ENCODE assay signal across 22 cellular contexts in the genomic region with DNA sequence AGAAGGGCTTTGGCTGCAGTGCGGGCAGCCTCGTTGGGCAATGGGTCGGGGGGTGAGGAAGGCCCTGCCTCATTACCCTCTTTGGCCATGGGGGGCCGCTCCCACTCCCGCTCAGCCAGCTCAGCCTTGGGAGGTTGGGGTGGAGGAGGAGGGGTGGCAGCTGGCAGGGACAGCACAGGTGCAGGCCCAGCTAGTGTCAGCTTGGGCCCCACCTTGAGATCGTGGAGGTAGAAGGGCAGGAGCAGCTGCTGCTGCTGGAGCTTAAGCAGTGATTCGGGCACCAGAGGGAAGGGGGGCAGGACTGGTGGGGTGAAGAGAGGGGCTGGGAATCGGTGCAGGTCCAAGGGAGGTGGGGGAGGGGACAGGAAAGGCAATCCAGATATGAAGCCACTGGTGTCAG. TPM values are rescaled to one million over a fixed set of nuclear protein-coding genes. Genes with fewer than 3 reads are reported as not detected.
DNase-seq lines count a peak whose midpoint lies in the region; ATAC-seq, FAIRE-seq and TF ChIP-seq lines count a peak whose summit lies in the region.
"Had no signal": no experiment of that assay in that cellular context is flagged by ENCODE, and none has a peak within 500 bp of the region (broad histone marks: within the 10 kb centered on the region; RNA-seq: fewer than 3 reads in every experiment).

No MANE protein-coding gene starts in this region.

- H3K4me3 ChIP-seq in GM23338 (no peak overlapping the region), H7 (ENCODE audit: insufficient read depth, low read depth, low read length) (no peak overlapping the region), SJCRH30 (no peak overlapping the region), H1 (ENCODE audit: extremely low read depth in 1 of 4, insufficient read depth in 2 of 4, low read depth in 3 of 4, low read length in 4 of 4) (no peak overlapping the region)
- H3K4me3 ChIP-seq: GM23248, K562 had no signal

- H4K91ac ChIP-seq in H1 (replicated peaks; ENCODE audit: insufficient read length, low read length) = no peak overlapping the region

- H3K4me1 ChIP-seq in GM23338 (ENCODE audit: insufficient read depth) (peaks cover 8% of the 10 kb centered on the region; the same call in 1 of the 2 replicates), SJCRH30 (peaks cover 14% of the 10 kb centered on the region), H1 (replicated peaks in 1 of 4; ENCODE audit: control insufficient read depth in 3 of 4, insufficient read depth in 4 of 4, low read length in 3 of 4) (peaks cover 0 to 3% (median 1%) of the 10 kb centered on the region in 4 experiments; a peak in 3 of 7 replicates)
- H3K4me1 ChIP-seq: BE2C had no signal

- no peak overlapping the region for H2BK5ac ChIP-seq in H1 (ENCODE audit: low read depth, low read length)

- no peak overlapping the region for H2BK20ac ChIP-seq in H1 (ENCODE audit: low read length)

- H3K36me3 Mint-ChIP-seq in GM23338 (ENCODE audit: low read depth) = peaks cover 71% of the 10 kb centered on the region
- no peaks in the 10 kb centered on the region for H3K36me3 Mint-ChIP-seq in CD4-positive, alpha-beta T cell (ENCODE audit: low read depth)
- H3K36me3 Mint-ChIP-seq: CD4-positive, CD25-positive, alpha-beta regulatory T cell had no signal

- no peak for TF ChIP-seq EP300 in H1 (IDR thresholded peaks at IDR 0.05; ENCODE audit: borderline replicate concordance in 1 of 2, low read depth in 2 of 2, low read length in 2 of 2)

- no peak overlapping the region for H4K5ac ChIP-seq in H1 (ENCODE audit: insufficient read length, low read depth, low read length)

- H2BK12ac ChIP-seq in H1 (ENCODE audit: low read depth, low read length) = no peak overlapping the region

- H3K36me3 ChIP-seq in GM23338 (ENCODE audit: insufficient read depth) = no peaks in the 10 kb centered on the region; the same call in 1 of the 2 replicates
- H3K36me3 ChIP-seq in H7 (replicated peaks; ENCODE audit: control insufficient read depth, insufficient read depth, low read length) = peaks cover 32% of the 10 kb centered on the region
- no peaks in the 10 kb centered on the region for H3K36me3 ChIP-seq in SJCRH30
- H3K36me3 ChIP-seq in H1 (ENCODE audit: control insufficient read depth in 2 of 4, insufficient read depth in 4 of 4, low read length in 3 of 4) = peaks cover 2 to 45% (median 25%) of the 10 kb centered on the region in 4 experiments
- H3K36me3 ChIP-seq: BE2C had no signal

- H2BK15ac ChIP-seq in H1 (ENCODE audit: low read length) = no peak overlapping the region

- peaks cover 55% of the 10 kb centered on the region for H3K4me1 Mint-ChIP-seq in GM23338
- H3K4me1 Mint-ChIP-seq in CD4-positive, alpha-beta T cell (ENCODE audit: low read depth) = peaks cover 3% of the 10 kb centered on the region

- H2BK120ac ChIP-seq in H1 (replicated peaks; ENCODE audit: low read depth, low read length) = no peak overlapping the region

- H3K79me1 ChIP-seq in H1 (ENCODE audit: low read depth, low read length) = no peaks in the 10 kb centered on the region

- H3K23me2 ChIP-seq in H1 (ENCODE audit: low read depth, low read length) = no peaks in the 10 kb centered on the region

- H2AK5ac ChIP-seq in H1 (ENCODE audit: low read depth, low read length) = no peak overlapping the region

- H3K27ac Mint-ChIP-seq in GM23338 = no peak overlapping the region
- no peak overlapping the region for H3K27ac Mint-ChIP-seq in CD4-positive, alpha-beta T cell
- H3K27ac Mint-ChIP-seq: CD4-positive, CD25-positive, alpha-beta regulatory T cell had no signal

- no peak overlapping the region for H3K9ac ChIP-seq in H1 (replicated peaks in 1 of 4; ENCODE audit: extremely low read depth in 1 of 4, low read depth in 3 of 4, low read length in 3 of 4)
- H3K9ac ChIP-seq: GM23248 had no signal

- intact Hi-C loops in CD4-positive, alpha-beta T cell (cut with DNase I, micrococcal nuclease) = no loop called here

- H3K23ac ChIP-seq in H1 (ENCODE audit: insufficient read length) = no peak overlapping the region

- POLR2A ChIA-PET in H1 (lab: Charles Lee; ENCODE audit: partially characterized antibody) = interaction anchor here (0.8 to 52.7 kb wide), 5 partner anchors 3 to 47 kb away, joined by 3 to 1523 read pairs (median 4); a partner anchor contains a TSS
- POLR2A ChIA-PET in CD4-positive, alpha-beta T cell (lab: Charles Lee) = no interaction called here

- no peaks in the 10 kb centered on the region for H3K79me2 ChIP-seq in GM23338 (replicated peaks; ENCODE audit: insufficient read depth)
- no peaks in the 10 kb centered on the region for H3K79me2 ChIP-seq in H1 (ENCODE audit: control insufficient read depth in 1 of 2, insufficient read depth in 2 of 2, low read length in 2 of 2)

- 94% methylated on average over 3 of the region's 8 CpGs; no CpG with 5 or more reads in 1 of the 2 experiments for WGBS in H1 (ENCODE audit: extremely low coverage in 1 of 2, insufficient coverage in 1 of 2, insufficient read length in 1 of 2, insufficient replicate concordance in 2 of 2, low coverage in 1 of 2, low lambda C conversion rate in 2 of 2, missing lambda C conversion rate in 1 of 2), 2 experiments

- peak; percentile 5 to 34; a peak in 1 of 4 replicates for TF ChIP-seq RAD21 in H1 (IDR thresholded peaks at IDR 0.05 in 1 of 2, conservative IDR thresholded peaks at IDR 0.05 in 1 of 2; ENCODE audit: low read depth in 2 of 2, low read length in 2 of 2)

- CTCF ChIA-PET in H1 (lab: Charles Lee; ENCODE audit: partially characterized antibody) = interaction anchor here (0.6 to 70.5 kb wide), 6 partner anchors 8 to 103 kb away, joined by 5 to 2092 read pairs (median 8); a partner anchor contains a TSS
- CTCF ChIA-PET in CD4-positive, alpha-beta T cell (lab: Charles Lee) = no interaction called here

- no peaks in the 10 kb centered on the region; the same call in 1 of the 2 replicates for H3F3A ChIP-seq in GM23338 (replicated peaks; ENCODE audit: low read depth)

- H3K27me3 ChIP-seq in GM23338 (ENCODE audit: insufficient read depth) = no peaks in the 10 kb centered on the region
- H3K27me3 ChIP-seq in H7 (ENCODE audit: control insufficient read depth, insufficient read depth, low read length) = no peaks in the 10 kb centered on the region
- H3K27me3 ChIP-seq in SJCRH30 = no peaks in the 10 kb centered on the region
- H3K27me3 ChIP-seq in H1 (replicated peaks in 1 of 4; ENCODE audit: control insufficient read depth in 3 of 4, extremely low read depth in 1 of 4, insufficient read depth in 3 of 4, low read length in 3 of 4) = no peaks in the 10 kb centered on the region
- no peaks in the 10 kb centered on the region for H3K27me3 ChIP-seq in CD4-positive, alpha-beta T cell (ENCODE audit: control insufficient read depth, insufficient read depth, low read length)
- H3K27me3 ChIP-seq: BE2C had no signal

- H2AFZ ChIP-seq in GM23338 = no peak overlapping the region
- no peak overlapping the region for H2AFZ ChIP-seq in H1 (ENCODE audit: low read length)
- H2AFZ ChIP-seq: GM23248 had no signal

- TF ChIP-seq CTCF in GM23338 (conservative IDR thresholded peaks at IDR 0.05; ENCODE audit: low read depth in 2 of 2) (peak in 1 of 2 experiments; percentile 45; a peak in 3 of 4 replicates), H1 (IDR thresholded peaks at IDR 0.05; ENCODE audit: control extremely low read depth in 1 of 3, insufficient read depth in 1 of 3, low read depth in 1 of 3, low read length in 3 of 3) (peak in 2 of 3 experiments; percentile 10 to 13; a peak in 3 of 4 replicates)
- no peak for TF ChIP-seq CTCF in CD4-positive, alpha-beta T cell (IDR thresholded peaks at IDR 0.05)

- no peak overlapping the region for H3K4me3 Mint-ChIP-seq in GM23338
- no peak overlapping the region for H3K4me3 Mint-ChIP-seq in CD4-positive, alpha-beta T cell
- H3K4me3 Mint-ChIP-seq: CD4-positive, CD25-positive, alpha-beta regulatory T cell; H9 had no signal

- H3K27ac ChIP-seq in GM23338 (ENCODE audit: low read depth) (no peak overlapping the region), SJCRH30 (no peak overlapping the region), H1 (ENCODE audit: low read depth, low read length) (no peak overlapping the region)
- no peak overlapping the region for H3K27ac ChIP-seq in CD4-positive, alpha-beta T cell (ENCODE audit: low read depth, low read length)
- H3K27ac ChIP-seq: GM23248 had no signal

- H3K9me3 ChIP-seq in SJCRH30 (replicated peaks) (no peaks in the 10 kb centered on the region), H1 (ENCODE audit: insufficient read depth in 2 of 2, low read depth in 1 of 2, low read length in 1 of 2) (no peaks in the 10 kb centered on the region)
- H3K9me3 ChIP-seq in CD4-positive, alpha-beta T cell (ENCODE audit: control insufficient read depth, low read length) = no peaks in the 10 kb centered on the region
- H3K9me3 ChIP-seq: BE2C had no signal

- H4K20me1 ChIP-seq in GM23338 (replicated peaks; ENCODE audit: insufficient read depth) = no peaks in the 10 kb centered on the region; the same call in 1 of the 2 replicates
- peaks cover 0 to 3% of the 10 kb centered on the region in 2 experiments for H4K20me1 ChIP-seq in H1 (replicated peaks in 1 of 2; ENCODE audit: control insufficient read depth in 1 of 2, insufficient read depth in 2 of 2, low read length in 2 of 2)

- ATAC-seq in GM23338 = peak; percentile 18
- ATAC-seq in HG03097 (IDR thresholded peaks at IDR 0.05; ENCODE audit: low FRiP score, unreplicated experiment) = no peak
- ATAC-seq in HG03460 (IDR thresholded peaks at IDR 0.05; ENCODE audit: unreplicated experiment) = no peak
- ATAC-seq in CD4-positive, alpha-beta T cell (ENCODE audit: poor library complexity) = no peak
- ATAC-seq: K562 had no signal

- no peak for DNase-seq in GM23338 (ENCODE audit: low spot score)
- DNase-seq in H7 = peak; percentile 76
- DNase-seq in SJCRH30 = peak; percentile 57 to 71
- no peak for DNase-seq in H1 (ENCODE audit: low read depth in 1 of 2, low spot score in 2 of 2)
- DNase-seq in NCI-H345 (lab: John Stamatoyannopoulos, UW) = no peak
- no peak for DNase-seq in CD4-positive, alpha-beta T cell
- DNase-seq: ACHN; BE2C; C1 segment of cervical spinal cord; CD4-positive, CD25-positive, alpha-beta regulatory T cell; DMS153; DMS79; GDM1; GM23248; H9; IMR-90 had no signal

- H3K9me3 Mint-ChIP-seq in GM23338 = no peaks in the 10 kb centered on the region; the same call in 2 of the 3 replicates
- H3K9me3 Mint-ChIP-seq in CD4-positive, alpha-beta T cell = no peaks in the 10 kb centered on the region
- H3K9me3 Mint-ChIP-seq: CD4-positive, CD25-positive, alpha-beta regulatory T cell; H9 had no signal

- H3K4me2 ChIP-seq in GM23338 (no peak overlapping the region), H1 (ENCODE audit: insufficient read depth in 1 of 2, low read depth in 2 of 2, low read length in 2 of 2) (no peak overlapping the region)

- no peak overlapping the region for H3K14ac ChIP-seq in H1 (ENCODE audit: insufficient read length)

- H3K18ac ChIP-seq in H1 (ENCODE audit: extremely low read depth, low read length) = no peak overlapping the region

- peaks cover 12% of the 10 kb centered on the region for H3K27me3 Mint-ChIP-seq in GM23338 (ENCODE audit: insufficient read depth, low read depth, poor library complexity)
- no peaks in the 10 kb centered on the region for H3K27me3 Mint-ChIP-seq in CD4-positive, alpha-beta T cell
- H3K27me3 Mint-ChIP-seq: CD4-positive, CD25-positive, alpha-beta regulatory T cell had no signal

- no peak for FAIRE-seq in H1 (lab: Jason Lieb, UNC)
- FAIRE-seq: A204.1, GM12892, GM18507, K562 had no signal

- H4K8ac ChIP-seq in H1 (ENCODE audit: extremely low read depth, insufficient read depth, low read length) = no peak overlapping the region

- H3K4ac ChIP-seq in H1 (replicated peaks; ENCODE audit: insufficient read length, low read depth, low read length) = no peak overlapping the region

- no peak for TF ChIP-seq POLR2A in H1 (IDR thresholded peaks at IDR 0.05; ENCODE audit: control extremely low read depth in 1 of 2, low read depth in 2 of 2, low read length in 2 of 2)

- H3K56ac ChIP-seq in H1 (replicated peaks; ENCODE audit: insufficient read length, low read depth, low read length) = no peak overlapping the region

- no peaks in the 10 kb centered on the region for H3K9me2 ChIP-seq in GM23338 (ENCODE audit: insufficient read depth)

RNA-seq across cellular contexts. Expression of a gene that starts 26.0 kb away (rescaled TPM):
- total RNA-seq in GM23338 (2014; rRNA removed; shearing (Covaris generic)) = 9.9 and 11.6 TPM in 2 replicates
- polyA plus RNA-seq in GM23338 (2016; fragmentation: Nextera tagmentation; extraction: Ambion mirVana) = 18.5 and 22.4 TPM in 2 replicates
- total RNA-seq in H7 (2014; rRNA removed; shearing (Covaris generic)) = 2.2 and 3.4 TPM in 2 replicates
- total RNA-seq in SJCRH30 (2014; rRNA removed; shearing (Covaris generic)) = 0.04 and 0.05 TPM in 2 replicates
- total RNA-seq in H1 (2021; fragmentation: NEBNext Ultra II Directional; extraction: Animal tissue kit (Norgen Biotek cat#: 25700)) = 27.0 and 28.6 TPM in 2 replicates
- 2.7 and 3.7 TPM in 2 replicates for polyA plus RNA-seq in H1 (2011; rRNA removed)
- polyA plus RNA-seq in H1 (2011; cell fraction: cytosol; rRNA removed) = 1.7 TPM
- 7.3 TPM for polyA plus RNA-seq in H1 (2011; cell fraction: nucleus; rRNA removed)
- 14.7 to 22.4 TPM (median 19.8 TPM) in 4 replicates for polyA plus RNA-seq in H1 (2012, experiment 1 of 2)
- polyA plus RNA-seq in H1 (2012, experiment 2 of 2) = 7.9 TPM
- 13.2 TPM for polyA plus RNA-seq in H1 (2013, experiment 1 of 2)
- 12.1 TPM for polyA plus RNA-seq in H1 (2013, experiment 2 of 2)
- polyA minus RNA-seq in H1 (2011; rRNA and poly(A)+ RNA removed) = 6.0 and 8.5 TPM in 2 replicates
- 15.5 TPM for polyA minus RNA-seq in H1 (2011; cell fraction: cytosol; rRNA and poly(A)+ RNA removed)
- polyA minus RNA-seq in H1 (2011; cell fraction: nucleus; rRNA and poly(A)+ RNA removed) = 13.7 TPM
- total RNA-seq in CD4-positive, alpha-beta T cell = under 1 TPM; 0.19 to 0.22 TPM
- polyA plus RNA-seq: CD4-positive, CD25-positive, alpha-beta regulatory T cell had no signal

RNA-seq across cellular contexts. Expression of a gene that starts 30.5 kb away (rescaled TPM):
- total RNA-seq in GM23338 (2014; rRNA removed; shearing (Covaris generic)) = 15.0 and 21.3 TPM in 2 replicates
- 6.3 and 8.6 TPM in 2 replicates for polyA plus RNA-seq in GM23338 (2016; fragmentation: Nextera tagmentation; extraction: Ambion mirVana)
- total RNA-seq in H7 (2014; rRNA removed; shearing (Covaris generic)) = 12.1 and 14.0 TPM in 2 replicates
- 12.3 and 14.9 TPM in 2 replicates for total RNA-seq in SJCRH30 (2014; rRNA removed; shearing (Covaris generic))
- 14.8 and 16.6 TPM in 2 replicates for total RNA-seq in H1 (2021; fragmentation: NEBNext Ultra II Directional; extraction: Animal tissue kit (Norgen Biotek cat#: 25700))
- 19.0 and 23.4 TPM in 2 replicates for polyA plus RNA-seq in H1 (2011; rRNA removed)
- polyA plus RNA-seq in H1 (2011; cell fraction: cytosol; rRNA removed) = 16.2 TPM
- polyA plus RNA-seq in H1 (2011; cell fraction: nucleus; rRNA removed) = 16.0 TPM
- 14.7 to 21.8 TPM (median 19.2 TPM) in 4 replicates for polyA plus RNA-seq in H1 (2012, experiment 1 of 2)
- 25.1 TPM for polyA plus RNA-seq in H1 (2012, experiment 2 of 2)
- 7.0 TPM for polyA plus RNA-seq in H1 (2013, experiment 1 of 2)
- 8.4 TPM for polyA plus RNA-seq in H1 (2013, experiment 2 of 2)
- 16.4 and 30.4 TPM in 2 replicates for polyA minus RNA-seq in H1 (2011; rRNA and poly(A)+ RNA removed)
- 6.2 TPM for polyA minus RNA-seq in H1 (2011; cell fraction: cytosol; rRNA and poly(A)+ RNA removed)
- 14.0 TPM for polyA minus RNA-seq in H1 (2011; cell fraction: nucleus; rRNA and poly(A)+ RNA removed)
- total RNA-seq in CD4-positive, alpha-beta T cell = 10 to 100 TPM; 13.0 to 13.4 TPM

RNA-seq across cellular contexts. Expression of a gene that starts 42.0 kb away (rescaled TPM):
- total RNA-seq in GM23338 (2014; rRNA removed; shearing (Covaris generic)) = 63.5 and 70.8 TPM in 2 replicates
- polyA plus RNA-seq in GM23338 (2016; fragmentation: Nextera tagmentation; extraction: Ambion mirVana) (53.7 and 55.3 TPM in 2 replicates), H1 (2011; rRNA removed) (134 and 162 TPM in 2 replicates)
- 83.3 and 94.9 TPM in 2 replicates for total RNA-seq in H7 (2014; rRNA removed; shearing (Covaris generic))
- total RNA-seq in SJCRH30 (2014; rRNA removed; shearing (Covaris generic)) = not detected in 2 replicates
- 70.1 and 70.9 TPM in 2 replicates for total RNA-seq in H1 (2021; fragmentation: NEBNext Ultra II Directional; extraction: Animal tissue kit (Norgen Biotek cat#: 25700))
- 149 TPM for polyA plus RNA-seq in H1 (2011; cell fraction: cytosol; rRNA removed)
- polyA plus RNA-seq in H1 (2011; cell fraction: nucleus; rRNA removed) = 1,259 TPM
- 88.4 to 117 TPM (median 102 TPM) in 4 replicates for polyA plus RNA-seq in H1 (2012, experiment 1 of 2)
- polyA plus RNA-seq in H1 (2012, experiment 2 of 2) = 65.4 TPM
- polyA plus RNA-seq in H1 (2013, experiment 1 of 2) = 65.1 TPM
- polyA plus RNA-seq in H1 (2013, experiment 2 of 2) = 60.0 TPM
- 116 and 124 TPM in 2 replicates for polyA minus RNA-seq in H1 (2011; rRNA and poly(A)+ RNA removed)
- polyA minus RNA-seq in H1 (2011; cell fraction: cytosol; rRNA and poly(A)+ RNA removed) = 57.8 TPM
- polyA minus RNA-seq in H1 (2011; cell fraction: nucleus; rRNA and poly(A)+ RNA removed) = 206 TPM
- total RNA-seq in CD4-positive, alpha-beta T cell = 100 to 1,000 TPM; 193 to 198 TPM

RNA-seq across cellular contexts. Expression of a gene that starts 53.0 kb away (rescaled TPM):
- total RNA-seq in GM23338 (2014; rRNA removed; shearing (Covaris generic)) = 28.5 and 29.9 TPM in 2 replicates
- polyA plus RNA-seq in GM23338 (2016; fragmentation: Nextera tagmentation; extraction: Ambion mirVana) = 11.0 and 11.9 TPM in 2 replicates
- total RNA-seq in H7 (2014; rRNA removed; shearing (Covaris generic)) = 1.4 and 2.0 TPM in 2 replicates
- 0.10 TPM in 2 replicates for total RNA-seq in SJCRH30 (2014; rRNA removed; shearing (Covaris generic))
- total RNA-seq in H1 (2021; fragmentation: NEBNext Ultra II Directional; extraction: Animal tissue kit (Norgen Biotek cat#: 25700)) = 46.4 and 46.7 TPM in 2 replicates
- 23.9 and 35.0 TPM in 2 replicates for polyA plus RNA-seq in H1 (2011; rRNA removed)
- 31.2 TPM for polyA plus RNA-seq in H1 (2011; cell fraction: cytosol; rRNA removed)
- polyA plus RNA-seq in H1 (2011; cell fraction: nucleus; rRNA removed) = 48.6 TPM
- 20.3 to 33.0 TPM (median 27.2 TPM) in 4 replicates for polyA plus RNA-seq in H1 (2012, experiment 1 of 2)
- 23.3 TPM for polyA plus RNA-seq in H1 (2012, experiment 2 of 2)
- polyA plus RNA-seq in H1 (2013, experiment 1 of 2) = 23.9 TPM
- 23.3 TPM for polyA plus RNA-seq in H1 (2013, experiment 2 of 2)
- 11.2 and 13.2 TPM in 2 replicates for polyA minus RNA-seq in H1 (2011; rRNA and poly(A)+ RNA removed)
- polyA minus RNA-seq in H1 (2011; cell fraction: cytosol; rRNA and poly(A)+ RNA removed) = 19.1 TPM
- polyA minus RNA-seq in H1 (2011; cell fraction: nucleus; rRNA and poly(A)+ RNA removed) = 24.3 TPM
- total RNA-seq in CD4-positive, alpha-beta T cell = not detected
- total RNA-seq: CD4-positive, CD25-positive, alpha-beta regulatory T cell; GM23248; IMR-90 had no signal
- polyA plus RNA-seq: GM23248, IMR-90 had no signal

RNA-seq across cellular contexts. Expression of a gene that starts 56.1 kb away (rescaled TPM):
- total RNA-seq in GM23338 (2014; rRNA removed; shearing (Covaris generic)) = 48.6 and 67.1 TPM in 2 replicates
- 81.6 and 90.8 TPM in 2 replicates for polyA plus RNA-seq in GM23338 (2016; fragmentation: Nextera tagmentation; extraction: Ambion mirVana)
- 58.1 and 62.8 TPM in 2 replicates for total RNA-seq in H7 (2014; rRNA removed; shearing (Covaris generic))
- total RNA-seq in SJCRH30 (2014; rRNA removed; shearing (Covaris generic)) = 76.5 and 85.2 TPM in 2 replicates
- 48.8 and 56.0 TPM in 2 replicates for total RNA-seq in H1 (2021; fragmentation: NEBNext Ultra II Directional; extraction: Animal tissue kit (Norgen Biotek cat#: 25700))
- 22.4 and 39.8 TPM in 2 replicates for polyA plus RNA-seq in H1 (2011; rRNA removed)
- polyA plus RNA-seq in H1 (2011; cell fraction: cytosol; rRNA removed) = 65.2 TPM
- 25.3 TPM for polyA plus RNA-seq in H1 (2011; cell fraction: nucleus; rRNA removed)
- polyA plus RNA-seq in H1 (2012, experiment 1 of 2) = 54.0 to 81.0 TPM (median 68.1 TPM) in 4 replicates
- 8.9 TPM for polyA plus RNA-seq in H1 (2012, experiment 2 of 2)
- polyA plus RNA-seq in H1 (2013, experiment 1 of 2) = 78.2 TPM
- polyA plus RNA-seq in H1 (2013, experiment 2 of 2) = 73.8 TPM
- 32.5 and 41.8 TPM in 2 replicates for polyA minus RNA-seq in H1 (2011; rRNA and poly(A)+ RNA removed)
- polyA minus RNA-seq in H1 (2011; cell fraction: cytosol; rRNA and poly(A)+ RNA removed) = 12.8 TPM
- 35.4 TPM for polyA minus RNA-seq in H1 (2011; cell fraction: nucleus; rRNA and poly(A)+ RNA removed)
- total RNA-seq in CD4-positive, alpha-beta T cell = 100 to 1,000 TPM; 146 to 149 TPM

Comparison
In these comparisons a context has a peak if more than half of its experiments do, and no peak if none do; other contexts are left out.
1. DNase-seq: peak in H7 (single experiment) and SJCRH30 (2 of 2); none in GM23338 (single experiment), H1 (0 of 2), NCI-H345 (single experiment) and CD4-positive, alpha-beta T cell (0 of 10).
2. RNA of a gene that starts 42.0 kb away (total RNA-seq): 193 to 198 TPM in CD4-positive, alpha-beta T cell, 83.3 to 94.9 TPM in H7, 70.1 to 70.9 TPM in H1 and 63.5 to 70.8 TPM in GM23338; not detected in SJCRH30; every median in the first group is over 10 times any median in the second.